9 cellular contexts compared by ENCODE assay signal in genomic region chr17:19270951-19271611, GRCh38. TPM values are rescaled to one million over a fixed set of nuclear protein-coding genes. Genes with fewer than 3 reads are reported as not detected.
DNase-seq lines count a peak whose midpoint lies in the region; ATAC-seq and TF ChIP-seq lines count a peak whose summit lies in the region.
"Had no signal": no experiment of that assay in that cellular context is flagged by ENCODE, and none has a peak within 500 bp of the region (broad histone marks: within the 10 kb centered on the region; RNA-seq: fewer than 3 reads in every experiment).

No MANE protein-coding gene starts in this region.

- H3K4me1 ChIP-seq in thyroid gland = peaks cover 41 to 62% of the 10 kb centered on the region in 2 donors
- H3K4me1 ChIP-seq in ovary (ENCODE audit: insufficient read depth) = peaks cover 4% of the 10 kb centered on the region

- no peak overlapping the region for H3K4me3 Mint-ChIP-seq in dendritic cell treated with granulocyte-macrophage colony-stimulating factor and Interleukin-4, amounts not matched to agents 40 ng/mL and 50 ng/mL, for 4 days
- H3K4me3 Mint-ChIP-seq: T-helper 2 cell treated with Interferon-gamma antibody and Interleukin-4, amounts not matched to agents 5 μg/mL and 100 μg/mL, for 36 hours had no signal

- H3K9me3 Mint-ChIP-seq in dendritic cell treated with granulocyte-macrophage colony-stimulating factor and Interleukin-4, amounts not matched to agents 40 ng/mL and 50 ng/mL, for 4 days = no peaks in the 10 kb centered on the region
- H3K9me3 Mint-ChIP-seq: T-helper 2 cell treated with Interferon-gamma antibody and Interleukin-4, amounts not matched to agents 5 μg/mL and 100 μg/mL, for 36 hours had no signal

- H3K27ac Mint-ChIP-seq in dendritic cell treated with granulocyte-macrophage colony-stimulating factor and Interleukin-4, amounts not matched to agents 40 ng/mL and 50 ng/mL, for 4 days = peak overlapping the region; percentile 8
- H3K27ac Mint-ChIP-seq: T-helper 2 cell treated with Interferon-gamma antibody and Interleukin-4, amounts not matched to agents 5 μg/mL and 100 μg/mL, for 36 hours had no signal

- WGBS in thyroid gland, 2 donors = 75 to 80% methylated on average over 7 of the region's 7 CpGs
- WGBS in ovary, 3 donors = 83 to 93% (median 90%) methylated on average over 7 of the region's 7 CpGs

- peak overlapping the region in 2 of 3 donors; percentile 34 to 35 for H3K27ac ChIP-seq in thyroid gland
- H3K27ac ChIP-seq in ovary = no peak overlapping the region

- intact Hi-C loops in dendritic cell treated with granulocyte-macrophage colony-stimulating factor and Interleukin-4, amounts not matched to agents 40 ng/mL and 50 ng/mL, for 4 days (cut with micrococcal nuclease) = no loop called here
- intact Hi-C loops in thyroid gland (cut with DNase I) (no loop called here), ovary (cut with DNase I) (no loop called here)

- no peaks in the 10 kb centered on the region for H3K36me3 ChIP-seq in thyroid gland
- no peaks in the 10 kb centered on the region for H3K36me3 ChIP-seq in ovary

- H3K4me3 ChIP-seq in thyroid gland (replicated peaks in 1 of 3) = no peak overlapping the region
- no peak overlapping the region for H3K4me3 ChIP-seq in ovary

- no peak for TF ChIP-seq CTCF in thyroid gland (IDR thresholded peaks at IDR 0.05)
- no peak for TF ChIP-seq CTCF in ovary (IDR thresholded peaks at IDR 0.05)

- H3K27me3 ChIP-seq in thyroid gland = no peaks in the 10 kb centered on the region
- no peaks in the 10 kb centered on the region for H3K27me3 ChIP-seq in ovary

- peaks cover 68% of the 10 kb centered on the region for H3K27me3 Mint-ChIP-seq in dendritic cell treated with granulocyte-macrophage colony-stimulating factor and Interleukin-4, amounts not matched to agents 40 ng/mL and 50 ng/mL, for 4 days

- peaks cover 42% of the 10 kb centered on the region for H3K4me1 Mint-ChIP-seq in dendritic cell treated with granulocyte-macrophage colony-stimulating factor and Interleukin-4, amounts not matched to agents 40 ng/mL and 50 ng/mL, for 4 days (ENCODE audit: low read depth)

- ATAC-seq in HG03135 (IDR thresholded peaks at IDR 0.05; ENCODE audit: unreplicated experiment) = peak; percentile 67

- TF ChIP-seq EP300 in ovary (IDR thresholded peaks at IDR 0.05) = no peak

- TF ChIP-seq POLR2A in thyroid gland (IDR thresholded peaks at IDR 0.05) (no peak), ovary (IDR thresholded peaks at IDR 0.05) (no peak)

- H3K9me3 ChIP-seq in thyroid gland (no peaks in the 10 kb centered on the region), ovary (no peaks in the 10 kb centered on the region)

- peak; percentile 19 for DNase-seq in NOMO-1 treated with DMSO at 0.1 percent for 48 hours (lab: John Stamatoyannopoulos, UW; ENCODE audit: unreplicated experiment)
- DNase-seq in NOMO-1 treated with dmso at 0.1 percent for 144 hours (lab: John Stamatoyannopoulos, UW; ENCODE audit: unreplicated experiment) = no peak
- DNase-seq in thyroid gland = no peak
- no peak for DNase-seq in NCI-H1694 (lab: John Stamatoyannopoulos, UW)
- no peak for DNase-seq in superior temporal gyrus (ENCODE audit: extremely low spot score)
- no peak for DNase-seq in ovary

- peaks cover 7% of the 10 kb centered on the region for H3K36me3 Mint-ChIP-seq in dendritic cell treated with granulocyte-macrophage colony-stimulating factor and Interleukin-4, amounts not matched to agents 40 ng/mL and 50 ng/mL, for 4 days (ENCODE audit: low read depth)

RNA-seq across cellular contexts. Expression of gene EPN2, which starts 33.9 kb away (rescaled TPM):
- total RNA-seq in thyroid gland (10 to 100 TPM; 21.8 to 32.3 (median 24.7) TPM), ovary (10 to 100 TPM; 30.0 to 68.9 (median 52.7) TPM)
- 10 to 100 TPM; 21.6 to 54.8 TPM for polyA plus RNA-seq in ovary

Comparison
In these comparisons a context has a peak if more than half of its experiments do, and no peak if none do; other contexts are left out.
1. H3K27ac ChIP-seq: peak in thyroid gland (2 of 3); none in ovary (0 of 2).